14 cellular contexts compared by ENCODE assay signal in genomic region chr2:96802281-96802595, GRCh38. TPM values are rescaled to one million over a fixed set of nuclear protein-coding genes. Genes with fewer than 3 reads are reported as not detected.
DNase-seq lines count a peak whose midpoint lies in the region; ATAC-seq, FAIRE-seq and TF ChIP-seq lines count a peak whose summit lies in the region.
"Had no signal": no experiment of that assay in that cellular context is flagged by ENCODE, and none has a peak within 500 bp of the region (broad histone marks: within the 10 kb centered on the region; RNA-seq: fewer than 3 reads in every experiment).

No MANE protein-coding gene starts in this region.

- BruUV-seq in PC-3 (replicated peaks; lab: Mats Ljungman, UMichigan), result no TSS peak

- H3F3A ChIP-seq in PC-3 (ENCODE audit: low read length, unreplicated experiment), result no peaks in the 10 kb centered on the region

- no peaks in the 10 kb centered on the region for H3K9me3 Mint-ChIP-seq in CD4-positive, CD25-positive, alpha-beta regulatory T cell
- no peaks in the 10 kb centered on the region for H3K9me3 Mint-ChIP-seq in activated T-cell treated with anti-CD3 and anti-CD28 coated beads, Interleukin-2, amount 50 U/mL, for 4 hours

- H3K4me3 ChIP-seq in CD4-positive, CD25-positive, alpha-beta regulatory T cell (ENCODE audit: low read depth, low read length), result no peak overlapping the region
- no peak overlapping the region for H3K4me3 ChIP-seq in sigmoid colon
- H3K4me3 ChIP-seq in PC-3 (ENCODE audit: low read length), result no peak overlapping the region
- H3K4me3 ChIP-seq: heart right ventricle had no signal

- no peaks in the 10 kb centered on the region for H3K9me2 ChIP-seq in PC-3 (replicated peaks; ENCODE audit: low read length)

- ATAC-seq in CD4-positive, CD25-positive, alpha-beta regulatory T cell (ENCODE audit: low read depth in 2 of 2), result no peak
- peak; percentile 36 for ATAC-seq in GM19463 (IDR thresholded peaks at IDR 0.05; ENCODE audit: unreplicated experiment)
- peak in 1 of 2 donors; percentile 64 for ATAC-seq in activated T-cell treated with anti-CD3 and anti-CD28 coated beads, Interleukin-2, amount 50 U/mL, for 4 hours
- ATAC-seq in GM21360 (IDR thresholded peaks at IDR 0.05; ENCODE audit: unreplicated experiment), result no peak
- no peak for ATAC-seq in GM18870 (IDR thresholded peaks at IDR 0.05; ENCODE audit: unreplicated experiment)
- ATAC-seq in PC-3, result no peak

- H3K9ac ChIP-seq in PC-3 (ENCODE audit: low read length), result no peak overlapping the region

- POLR2A ChIA-PET in PC-3 (lab: Charles Lee; ENCODE audit: unreplicated experiment), result no interaction called here

- intact Hi-C loops in sigmoid colon (cut with DNase I), result loop anchor here (5.0 kb wide), 2 partner anchors 40 to 65 kb away; partner anchors contain the start of gene CNNM4
- intact Hi-C loops in PC-3 (cut with micrococcal nuclease), result loop anchor here (5.0 kb wide), 1 partner anchor 165 kb away; the partner anchor contains the start of gene KANSL3

- H3K27me3 ChIP-seq in CD4-positive, CD25-positive, alpha-beta regulatory T cell (ENCODE audit: control insufficient read depth, insufficient read depth, low read length), result no peaks in the 10 kb centered on the region
- no peaks in the 10 kb centered on the region for H3K27me3 ChIP-seq in sigmoid colon
- no peaks in the 10 kb centered on the region for H3K27me3 ChIP-seq in PC-3 (ENCODE audit: low read length)
- H3K27me3 ChIP-seq: heart right ventricle had no signal

- WGBS in sigmoid colon, 2 donors, result 64 to 88% methylated on average over 9 of the region's 9 CpGs

- H3K36me3 Mint-ChIP-seq in CD4-positive, CD25-positive, alpha-beta regulatory T cell, result peaks cover 11% of the 10 kb centered on the region
- H3K36me3 Mint-ChIP-seq in activated T-cell treated with anti-CD3 and anti-CD28 coated beads, Interleukin-2, amount 50 U/mL, for 4 hours (ENCODE audit: insufficient read depth), result peaks cover 7% of the 10 kb centered on the region

- H3K27ac ChIP-seq in CD4-positive, CD25-positive, alpha-beta regulatory T cell (ENCODE audit: insufficient read depth, low read length, poor library complexity, severe bottlenecking), result peak overlapping the region; percentile 9
- H3K27ac ChIP-seq in sigmoid colon, result no peak overlapping the region
- H3K27ac ChIP-seq in PC-3 (ENCODE audit: low read length), result no peak overlapping the region

- H3K27me3 Mint-ChIP-seq in CD4-positive, CD25-positive, alpha-beta regulatory T cell, result no peaks in the 10 kb centered on the region
- H3K27me3 Mint-ChIP-seq in activated T-cell treated with anti-CD3 and anti-CD28 coated beads, Interleukin-2, amount 50 U/mL, for 4 hours (ENCODE audit: low read depth), result no peaks in the 10 kb centered on the region

- H3K4me1 ChIP-seq in CD4-positive, CD25-positive, alpha-beta regulatory T cell (ENCODE audit: control insufficient read depth, insufficient read depth, low read length, poor library complexity, severe bottlenecking), result peaks cover 31% of the 10 kb centered on the region
- H3K4me1 ChIP-seq in sigmoid colon (peaks cover 0 to 8% (median 7%) of the 10 kb centered on the region in 4 donors), PC-3 (ENCODE audit: insufficient read depth, low read length) (no peaks in the 10 kb centered on the region)

- H3K36me3 ChIP-seq in CD4-positive, CD25-positive, alpha-beta regulatory T cell (ENCODE audit: control insufficient read depth, insufficient read depth, low read length), result peaks cover 5% of the 10 kb centered on the region
- peaks cover 0 to 39% (median 5%) of the 10 kb centered on the region in 4 donors for H3K36me3 ChIP-seq in sigmoid colon
- peaks cover 3% of the 10 kb centered on the region; the same call in 1 of the 2 replicates for H3K36me3 ChIP-seq in PC-3 (ENCODE audit: low read depth, low read length)

- H3K9me3 ChIP-seq in CD4-positive, CD25-positive, alpha-beta regulatory T cell (ENCODE audit: control insufficient read depth in 2 of 2, low read length in 2 of 2), result no peaks in the 10 kb centered on the region
- no peaks in the 10 kb centered on the region for H3K9me3 ChIP-seq in sigmoid colon
- H3K9me3 ChIP-seq in PC-3 (ENCODE audit: low read length), result no peaks in the 10 kb centered on the region
- H3K9me3 ChIP-seq: heart right ventricle had no signal

- H3K79me2 ChIP-seq in PC-3 (ENCODE audit: low read length), result no peaks in the 10 kb centered on the region

- no peak overlapping the region for H3K4me3 Mint-ChIP-seq in CD4-positive, CD25-positive, alpha-beta regulatory T cell
- no peak overlapping the region for H3K4me3 Mint-ChIP-seq in activated T-cell treated with anti-CD3 and anti-CD28 coated beads, Interleukin-2, amount 50 U/mL, for 4 hours

- H2AFZ ChIP-seq in PC-3 (ENCODE audit: low read length), result no peak overlapping the region

- TF ChIP-seq POLR2A in sigmoid colon (IDR thresholded peaks at IDR 0.05) (no peak), H54 (IDR thresholded peaks at IDR 0.05; ENCODE audit: low read depth, low read length) (no peak)

- CTCF ChIA-PET in PC-3 (lab: Charles Lee), result no interaction called here

- no peak overlapping the region for H3K4me2 ChIP-seq in PC-3 (ENCODE audit: low read length)

- TF ChIP-seq EP300 in sigmoid colon (IDR thresholded peaks at IDR 0.05), result no peak

- H4K20me1 ChIP-seq in PC-3 (ENCODE audit: low read length), result no peaks in the 10 kb centered on the region

- no peak overlapping the region for H3K27ac Mint-ChIP-seq in CD4-positive, CD25-positive, alpha-beta regulatory T cell

- no peak for FAIRE-seq in H54 (lab: Jason Lieb, UNC)

- TF ChIP-seq CTCF in sigmoid colon (IDR thresholded peaks at IDR 0.05), result no peak
- TF ChIP-seq CTCF in PC-3 (conservative IDR thresholded peaks at IDR 0.05; ENCODE audit: low read depth, low read length), result no peak

- peaks cover 7 to 19% (median 11%) of the 10 kb centered on the region in 4 donors for H3K4me1 Mint-ChIP-seq in CD4-positive, CD25-positive, alpha-beta regulatory T cell
- H3K4me1 Mint-ChIP-seq in activated T-cell treated with anti-CD3 and anti-CD28 coated beads, Interleukin-2, amount 50 U/mL, for 4 hours (ENCODE audit: low read depth), result peaks cover 17% of the 10 kb centered on the region

- peak in 2 of 3 donors; percentile 17 to 55 for DNase-seq in CD4-positive, CD25-positive, alpha-beta regulatory T cell
- peak; percentile 32 for DNase-seq in activated T-cell treated with anti-CD3 and anti-CD28 coated beads, Interleukin-2, amount 50 U/mL, for 4 hours
- DNase-seq in sigmoid colon (peak; percentile 47), H54 (ENCODE audit: insufficient read length, low spot score) (no peak), PC-3 (no peak)
- DNase-seq: amniotic stem cell; effector memory CD4-positive, alpha-beta T cell; heart right ventricle; midbrain; MM.1S; right cardiac atrium had no signal

RNA-seq across cellular contexts. Expression of gene CNNM3, which starts 13.8 kb away (rescaled TPM):
- total RNA-seq in CD4-positive, CD25-positive, alpha-beta regulatory T cell, result 33.1 TPM
- polyA plus RNA-seq in CD4-positive, CD25-positive, alpha-beta regulatory T cell, result 10 to 100 TPM in 2 of 4 donors, 1 to 10 TPM in 2; 4.9 to 14.0 (median 7.9) TPM
- 10 to 100 TPM; 22.8 to 26.1 (median 24.4) TPM for total RNA-seq in activated T-cell treated with anti-CD3 and anti-CD28 coated beads, Interleukin-2, amount 50 U/mL, for 4 hours
- total RNA-seq in sigmoid colon (10 to 100 TPM in 3 of 4 donors, 1 to 10 TPM in 1; 8.9 to 16.6 (median 11.8) TPM), PC-3 (2014; rRNA removed) (9.0 and 12.3 TPM in 2 replicates)
- 10 to 100 TPM in 1 of 3 donors, 1 to 10 TPM in 2; 1.2 to 11.9 (median 1.2) TPM for polyA plus RNA-seq in sigmoid colon

RNA-seq across cellular contexts. Expression of gene CNNM4, which starts 41.5 kb away (rescaled TPM):
- 11.2 TPM for total RNA-seq in CD4-positive, CD25-positive, alpha-beta regulatory T cell
- 1 to 10 TPM in 3 of 4 donors, under 1 TPM in 1; 0.98 to 3.2 (median 2.6) TPM for polyA plus RNA-seq in CD4-positive, CD25-positive, alpha-beta regulatory T cell
- 1 to 10 TPM; 6.3 to 6.9 (median 6.4) TPM for total RNA-seq in activated T-cell treated with anti-CD3 and anti-CD28 coated beads, Interleukin-2, amount 50 U/mL, for 4 hours
- 1 to 10 TPM; 2.3 to 6.6 (median 3.4) TPM for total RNA-seq in sigmoid colon
- polyA plus RNA-seq in sigmoid colon, result 10 to 100 TPM in 1 of 3 donors, 1 to 10 TPM in 2; 9.0 to 36.7 (median 9.2) TPM
- total RNA-seq in PC-3 (2014; rRNA removed), result 12.5 and 15.1 TPM in 2 replicates

RNA-seq across cellular contexts. Expression of gene ANKRD23, which starts 41.6 kb away (rescaled TPM):
- 16.4 TPM for total RNA-seq in CD4-positive, CD25-positive, alpha-beta regulatory T cell
- 1 to 10 TPM in 1 of 4 donors, under 1 TPM in 3; 0.68 to 1.1 (median 0.90) TPM for polyA plus RNA-seq in CD4-positive, CD25-positive, alpha-beta regulatory T cell
- total RNA-seq in activated T-cell treated with anti-CD3 and anti-CD28 coated beads, Interleukin-2, amount 50 U/mL, for 4 hours, result 1 to 10 TPM; 2.9 to 6.3 (median 4.6) TPM
- total RNA-seq in sigmoid colon (1 to 10 TPM; 1.8 to 5.5 (median 4.2) TPM), PC-3 (2014; rRNA removed) (4.0 and 8.2 TPM in 2 replicates)
- polyA plus RNA-seq in sigmoid colon, result 1 to 10 TPM in 1 of 3 donors, under 1 TPM in 1, not detected in 1; 0.69 to 4.2 TPM

RNA-seq across cellular contexts. Expression of gene ANKRD39, which starts 55.6 kb away (rescaled TPM):
- 31.9 TPM for total RNA-seq in CD4-positive, CD25-positive, alpha-beta regulatory T cell
- 10 to 100 TPM; 30.2 to 44.4 (median 37.6) TPM for polyA plus RNA-seq in CD4-positive, CD25-positive, alpha-beta regulatory T cell
- 10 to 100 TPM; 42.4 to 44.4 (median 44.3) TPM for total RNA-seq in activated T-cell treated with anti-CD3 and anti-CD28 coated beads, Interleukin-2, amount 50 U/mL, for 4 hours
- total RNA-seq in sigmoid colon (10 to 100 TPM; 11.4 to 34.1 (median 26.1) TPM), PC-3 (2014; rRNA removed) (24.5 and 29.4 TPM in 2 replicates)
- polyA plus RNA-seq in sigmoid colon, result 10 to 100 TPM; 12.5 to 14.8 (median 12.6) TPM

Comparison
In these comparisons a context has a peak if more than half of its experiments do, and no peak if none do; other contexts are left out.
1. DNase-seq: peak in CD4-positive, CD25-positive, alpha-beta regulatory T cell (2 of 3), activated T-cell treated with anti-CD3 and anti-CD28 coated beads, Interleukin-2, amount 50 U/mL, for 4 hours (single experiment) and sigmoid colon (single experiment); none in H54 (single experiment) and PC-3 (single experiment).